1 cellular context compared by ENCODE assay signal in genomic region chr22:38327396-38327795, GRCh38.
TF ChIP-seq lines count a peak whose summit lies in the region.

No MANE protein-coding gene starts in this region.

TF ChIP-seq in IMR-90, 13 proteins besides CTCF, POLR2A, EP300 and RAD21:
- TF ChIP-seq USF2 (IDR thresholded peaks at IDR 0.05; ENCODE audit: low read depth, low read length) (no peak), CHD1 (IDR thresholded peaks at IDR 0.05; ENCODE audit: low read depth, low read length) (no peak), MAZ (IDR thresholded peaks at IDR 0.05; ENCODE audit: borderline replicate concordance, low read depth, low read length) (no peak), MAFK (IDR thresholded peaks at IDR 0.05; ENCODE audit: low read depth, low read length) (no peak), FOS (IDR thresholded peaks at IDR 0.05; ENCODE audit: low read depth, low read length) (no peak), RFX5 (IDR thresholded peaks at IDR 0.05; ENCODE audit: low read depth, low read length) (no peak), BHLHE40 (IDR thresholded peaks at IDR 0.05; ENCODE audit: low read depth, low read length) (no peak), SMC3 (IDR thresholded peaks at IDR 0.05; ENCODE audit: low read depth, low read length) (no peak), RCOR1 (IDR thresholded peaks at IDR 0.05; ENCODE audit: insufficient replicate concordance, low read length) (no peak), MXI1 (IDR thresholded peaks at IDR 0.05; ENCODE audit: borderline replicate concordance, low read depth, low read length) (no peak), CEBPB (IDR thresholded peaks at IDR 0.05; ENCODE audit: low read depth, low read length) (no peak), NFE2L2 (IDR thresholded peaks at IDR 0.05; ENCODE audit: low read depth, low read length) (no peak)
TF ChIP-seq in IMR-90: peak in this region for 0.
